ENCODE assay signal across 1 cellular context in genomic region chr10:74826142-74827044, GRCh38.
TF ChIP-seq lines count a peak whose summit lies in the region.

Gene KAT6B, plus strand, starts transcription at chr10:74826600. Its CDS starts 16,258 bp downstream, at chr10:74842858.

TF ChIP-seq in HepG2, 621 proteins besides CTCF, POLR2A, EP300 and RAD21 (continued from another document and continues in another):
- TF ChIP-seq PPARG (CRISPR knock-in tag; conservative IDR thresholded peaks at IDR 0.05) = no peak; the same call in 1 of the 2 replicates
- no peak for TF ChIP-seq NR2F2 (IDR thresholded peaks at IDR 0.05; ENCODE audit: borderline replicate concordance, low read depth)
- TF ChIP-seq PHF5A (CRISPR knock-in tag; IDR thresholded peaks at IDR 0.05; ENCODE audit: low read depth, unreplicated experiment) = peak; percentile 58
- TF ChIP-seq ZNF557 (CRISPR knock-in tag; IDR thresholded peaks at IDR 0.05) = no peak
- peak; percentile 62 for TF ChIP-seq GABPA (IDR thresholded peaks at IDR 0.05; ENCODE audit: low read depth, low read length)
- peak; percentile 87 for TF ChIP-seq GABPA (CRISPR knock-in tag; IDR thresholded peaks at IDR 0.05; ENCODE audit: low read depth)
- TF ChIP-seq, protein P1, sequence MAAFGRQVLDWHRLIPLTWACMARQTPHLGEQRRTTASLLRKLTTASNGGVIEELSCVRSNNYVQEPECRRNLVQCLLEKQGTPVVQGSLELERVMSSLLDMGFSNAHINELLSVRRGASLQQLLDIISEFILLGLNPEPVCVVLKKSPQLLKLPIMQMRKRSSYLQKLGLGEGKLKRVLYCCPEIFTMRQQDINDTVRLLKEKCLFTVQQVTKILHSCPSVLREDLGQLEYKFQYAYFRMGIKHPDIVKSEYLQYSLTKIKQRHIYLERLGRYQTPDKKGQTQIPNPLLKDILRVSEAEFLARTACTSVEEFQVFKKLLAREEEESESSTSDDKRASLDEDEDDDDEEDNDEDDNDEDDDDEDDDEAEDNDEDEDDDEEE (CRISPR knock-in tag; IDR thresholded peaks at IDR 0.05) = no peak
- TF ChIP-seq RBFOX2 (IDR thresholded peaks at IDR 0.05; ENCODE audit: low read depth, low read length) = peak; percentile 90
- TF ChIP-seq, protein P2, sequence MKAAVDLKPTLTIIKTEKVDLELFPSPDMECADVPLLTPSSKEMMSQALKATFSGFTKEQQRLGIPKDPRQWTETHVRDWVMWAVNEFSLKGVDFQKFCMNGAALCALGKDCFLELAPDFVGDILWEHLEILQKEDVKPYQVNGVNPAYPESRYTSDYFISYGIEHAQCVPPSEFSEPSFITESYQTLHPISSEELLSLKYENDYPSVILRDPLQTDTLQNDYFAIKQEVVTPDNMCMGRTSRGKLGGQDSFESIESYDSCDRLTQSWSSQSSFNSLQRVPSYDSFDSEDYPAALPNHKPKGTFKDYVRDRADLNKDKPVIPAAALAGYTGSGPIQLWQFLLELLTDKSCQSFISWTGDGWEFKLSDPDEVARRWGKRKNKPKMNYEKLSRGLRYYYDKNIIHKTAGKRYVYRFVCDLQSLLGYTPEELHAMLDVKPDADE (CRISPR knock-in tag; IDR thresholded peaks at IDR 0.05) = no peak
- TF ChIP-seq, protein P3, sequence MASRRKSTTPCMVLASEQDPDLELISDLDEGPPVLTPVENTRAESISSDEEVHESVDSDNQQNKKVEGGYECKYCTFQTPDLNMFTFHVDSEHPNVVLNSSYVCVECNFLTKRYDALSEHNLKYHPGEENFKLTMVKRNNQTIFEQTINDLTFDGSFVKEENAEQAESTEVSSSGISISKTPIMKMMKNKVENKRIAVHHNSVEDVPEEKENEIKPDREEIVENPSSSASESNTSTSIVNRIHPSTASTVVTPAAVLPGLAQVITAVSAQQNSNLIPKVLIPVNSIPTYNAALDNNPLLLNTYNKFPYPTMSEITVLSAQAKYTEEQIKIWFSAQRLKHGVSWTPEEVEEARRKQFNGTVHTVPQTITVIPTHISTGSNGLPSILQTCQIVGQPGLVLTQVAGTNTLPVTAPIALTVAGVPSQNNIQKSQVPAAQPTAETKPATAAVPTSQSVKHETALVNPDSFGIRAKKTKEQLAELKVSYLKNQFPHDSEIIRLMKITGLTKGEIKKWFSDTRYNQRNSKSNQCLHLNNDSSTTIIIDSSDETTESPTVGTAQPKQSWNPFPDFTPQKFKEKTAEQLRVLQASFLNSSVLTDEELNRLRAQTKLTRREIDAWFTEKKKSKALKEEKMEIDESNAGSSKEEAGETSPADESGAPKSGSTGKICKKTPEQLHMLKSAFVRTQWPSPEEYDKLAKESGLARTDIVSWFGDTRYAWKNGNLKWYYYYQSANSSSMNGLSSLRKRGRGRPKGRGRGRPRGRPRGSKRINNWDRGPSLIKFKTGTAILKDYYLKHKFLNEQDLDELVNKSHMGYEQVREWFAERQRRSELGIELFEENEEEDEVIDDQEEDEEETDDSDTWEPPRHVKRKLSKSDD (CRISPR knock-in tag; IDR thresholded peaks at IDR 0.05; ENCODE audit: low read depth) = peak; percentile 49; the same call in 1 of the 2 replicates
- TF ChIP-seq ZBTB7B (CRISPR knock-in tag; IDR thresholded peaks at IDR 0.05) = no peak
- TF ChIP-seq ARID4A (CRISPR knock-in tag; IDR thresholded peaks at IDR 0.05; ENCODE audit: borderline replicate concordance) = peak; percentile 4; the same call in 1 of the 2 replicates
- peak; percentile 45; the same call in 1 of the 2 replicates for TF ChIP-seq SIX4 (CRISPR knock-in tag; IDR thresholded peaks at IDR 0.05)
- no peak for TF ChIP-seq PTBP1 (IDR thresholded peaks at IDR 0.05; ENCODE audit: low read depth, low read length, poor library complexity, severe bottlenecking)
- TF ChIP-seq, protein P4, sequence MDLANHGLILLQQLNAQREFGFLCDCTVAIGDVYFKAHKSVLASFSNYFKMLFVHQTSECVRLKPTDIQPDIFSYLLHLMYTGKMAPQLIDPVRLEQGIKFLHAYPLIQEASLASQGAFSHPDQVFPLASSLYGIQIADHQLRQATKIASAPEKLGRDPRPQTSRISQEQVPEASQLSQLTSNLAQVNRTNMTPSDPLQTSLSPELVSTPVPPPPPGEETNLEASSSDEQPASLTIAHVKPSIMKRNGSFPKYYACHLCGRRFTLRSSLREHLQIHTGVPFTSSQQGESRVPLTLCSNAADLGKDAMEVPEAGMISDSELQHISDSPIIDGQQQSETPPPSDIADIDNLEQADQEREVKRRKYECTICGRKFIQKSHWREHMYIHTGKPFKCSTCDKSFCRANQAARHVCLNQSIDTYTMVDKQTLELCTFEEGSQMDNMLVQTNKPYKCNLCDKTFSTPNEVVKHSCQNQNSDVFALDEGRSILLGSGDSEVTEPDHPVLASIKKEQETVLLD (CRISPR knock-in tag; IDR thresholded peaks at IDR 0.05; ENCODE audit: low read depth) = 0 out of 2 replicates have a peak, but pooled peaks have one; percentile 3
- TF ChIP-seq, protein P5, sequence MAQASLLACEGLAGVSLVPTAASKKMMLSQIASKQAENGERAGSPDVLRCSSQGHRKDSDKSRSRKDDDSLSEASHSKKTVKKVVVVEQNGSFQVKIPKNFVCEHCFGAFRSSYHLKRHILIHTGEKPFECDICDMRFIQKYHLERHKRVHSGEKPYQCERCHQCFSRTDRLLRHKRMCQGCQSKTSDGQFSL (CRISPR knock-in tag; IDR thresholded peaks at IDR 0.05) = peak; percentile 64; the same call in 1 of the 2 replicates
- no peak for TF ChIP-seq SATB2 (CRISPR knock-in tag; IDR thresholded peaks at IDR 0.05)
- no peak for TF ChIP-seq CEBPG (CRISPR knock-in tag; IDR thresholded peaks at IDR 0.05)
- TF ChIP-seq ZKSCAN1 (IDR thresholded peaks at IDR 0.05; ENCODE audit: low read length) = no peak
- TF ChIP-seq, protein P6, sequence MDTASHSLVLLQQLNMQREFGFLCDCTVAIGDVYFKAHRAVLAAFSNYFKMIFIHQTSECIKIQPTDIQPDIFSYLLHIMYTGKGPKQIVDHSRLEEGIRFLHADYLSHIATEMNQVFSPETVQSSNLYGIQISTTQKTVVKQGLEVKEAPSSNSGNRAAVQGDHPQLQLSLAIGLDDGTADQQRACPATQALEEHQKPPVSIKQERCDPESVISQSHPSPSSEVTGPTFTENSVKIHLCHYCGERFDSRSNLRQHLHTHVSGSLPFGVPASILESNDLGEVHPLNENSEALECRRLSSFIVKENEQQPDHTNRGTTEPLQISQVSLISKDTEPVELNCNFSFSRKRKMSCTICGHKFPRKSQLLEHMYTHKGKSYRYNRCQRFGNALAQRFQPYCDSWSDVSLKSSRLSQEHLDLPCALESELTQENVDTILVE (CRISPR knock-in tag; IDR thresholded peaks at IDR 0.05) = no peak; the same call in 1 of the 2 replicates
- TF ChIP-seq ZNF138 (CRISPR knock-in tag; IDR thresholded peaks at IDR 0.05; ENCODE audit: low read depth) = no peak
- TF ChIP-seq ISL2 (CRISPR knock-in tag; IDR thresholded peaks at IDR 0.05) = no peak
- no peak for TF ChIP-seq MBNL3 (CRISPR knock-in tag; conservative IDR thresholded peaks at IDR 0.05)
- TF ChIP-seq, protein P7, sequence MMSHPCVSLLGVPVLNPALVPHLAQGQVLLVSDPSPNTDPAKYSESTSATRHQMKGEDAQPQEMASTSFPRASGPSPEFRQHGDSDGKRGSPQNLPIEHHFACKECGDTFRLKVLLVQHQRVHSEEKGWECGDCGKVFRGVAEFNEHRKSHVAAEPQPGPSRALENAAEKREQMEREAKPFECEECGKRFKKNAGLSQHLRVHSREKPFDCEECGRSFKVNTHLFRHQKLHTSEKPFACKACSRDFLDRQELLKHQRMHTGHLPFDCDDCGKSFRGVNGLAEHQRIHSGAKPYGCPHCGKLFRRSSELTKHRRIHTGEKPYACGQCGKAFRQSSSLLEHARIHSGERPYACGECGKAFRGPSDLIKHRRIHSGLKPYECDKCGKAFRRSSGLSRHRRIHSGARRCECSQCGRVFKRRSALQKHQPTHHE (CRISPR knock-in tag; IDR thresholded peaks at IDR 0.05; ENCODE audit: borderline replicate concordance) = no peak
- TF ChIP-seq MTF2 (CRISPR knock-in tag; IDR thresholded peaks at IDR 0.05; ENCODE audit: borderline replicate concordance) = no peak
- TF ChIP-seq SALL2 (CRISPR knock-in tag; IDR thresholded peaks at IDR 0.05) = no peak
- TF ChIP-seq ZBTB33 (CRISPR knock-in tag; IDR thresholded peaks at IDR 0.05) = 0 out of 2 replicates have a peak, but pooled peaks have one; percentile 10
- peak; percentile 54; the same call in 1 of the 2 replicates for TF ChIP-seq RXRA (CRISPR knock-in tag; IDR thresholded peaks at IDR 0.05)
- TF ChIP-seq PHF20 (CRISPR knock-in tag; IDR thresholded peaks at IDR 0.05) = peak; percentile 49
- peak; percentile 83 for TF ChIP-seq ATF1 (CRISPR knock-in tag; IDR thresholded peaks at IDR 0.05)
- no peak for TF ChIP-seq ATF2 (CRISPR knock-in tag; IDR thresholded peaks at IDR 0.05)
- no peak for TF ChIP-seq DPF2 (CRISPR knock-in tag; IDR thresholded peaks at IDR 0.05; ENCODE audit: borderline replicate concordance, low read depth)
- TF ChIP-seq ZNF224 (CRISPR knock-in tag; IDR thresholded peaks at IDR 0.05) = no peak
- 0 out of 2 replicates have a peak, but pooled peaks have one; percentile 48 for TF ChIP-seq POGK (CRISPR knock-in tag; conservative IDR thresholded peaks at IDR 0.05)
- TF ChIP-seq ZFP82 (CRISPR knock-in tag; IDR thresholded peaks at IDR 0.05; ENCODE audit: borderline replicate concordance) = 0 out of 2 replicates have a peak, but pooled peaks have one; percentile 74
- peak; percentile 63 for TF ChIP-seq ASH2L (IDR thresholded peaks at IDR 0.05; ENCODE audit: insufficient read length, low read depth, low read length)
- no peak for TF ChIP-seq ATF7-NPFF (CRISPR knock-in tag; IDR thresholded peaks at IDR 0.05; ENCODE audit: low read depth)
- no peak for TF ChIP-seq HIVEP1 (CRISPR knock-in tag; IDR thresholded peaks at IDR 0.05)
